Comparison of ENCODE assay signal across 9 cellular contexts in genomic region chr10:50216894-50217293, GRCh38. TPM values are rescaled to one million over a fixed set of nuclear protein-coding genes. Genes with fewer than 3 reads are reported as not detected.
DNase-seq lines count a peak whose midpoint lies in the region; ATAC-seq and TF ChIP-seq lines count a peak whose summit lies in the region.
"Had no signal": no experiment of that assay in that cellular context is flagged by ENCODE, and none has a peak within 500 bp of the region (broad histone marks: within the 10 kb centered on the region; RNA-seq: fewer than 3 reads in every experiment).

No MANE protein-coding gene starts in this region.

- H3K27ac Mint-ChIP-seq in natural killer cell: no peak overlapping the region

- intact Hi-C loops in natural killer cell (cut with micrococcal nuclease) (no loop called here), lower leg skin (cut with DNase I; ENCODE audit: low total_unique reads) (no loop called here)

- peaks cover 13 to 16% of the 10 kb centered on the region in 2 donors for H3K27me3 Mint-ChIP-seq in natural killer cell (ENCODE audit: low read depth in 2 of 2)

- no peaks in the 10 kb centered on the region for H3K4me1 Mint-ChIP-seq in natural killer cell

- H3K4me3 Mint-ChIP-seq in natural killer cell: no peak overlapping the region

- TF ChIP-seq POLR2A in lower leg skin (IDR thresholded peaks at IDR 0.05): no peak

- ATAC-seq in GM18868 (IDR thresholded peaks at IDR 0.05; ENCODE audit: unreplicated experiment) (peak; percentile 45), natural killer cell (no peak)

- H3K36me3 Mint-ChIP-seq in natural killer cell: no peaks in the 10 kb centered on the region

- WGBS in lower leg skin, 2 donors: 67 to 79% methylated on average over 3 of the region's 3 CpGs

- TF ChIP-seq CTCF in natural killer cell (IDR thresholded peaks at IDR 0.05) (no peak), lower leg skin (IDR thresholded peaks at IDR 0.05) (no peak)

- H3K9me3 Mint-ChIP-seq in natural killer cell: no peaks in the 10 kb centered on the region

- no peak overlapping the region for H3K4me3 ChIP-seq in lower leg skin (ENCODE audit: low read depth, poor library complexity, severe bottlenecking)

- DNase-seq in NCI-H187 treated with DMSO at 0.1 percent for 48 hours (lab: John Stamatoyannopoulos, UW) (peak; percentile 71), amniotic epithelial cell (ENCODE audit: low read depth) (peak; percentile 5), medulla oblongata (ENCODE audit: extremely low spot score) (peak; percentile 29), natural killer cell (no peak), kidney glomerular epithelial cell (lab: John Stamatoyannopoulos, UW) (no peak), C1 segment of cervical spinal cord (lab: John Stamatoyannopoulos, UW) (no peak), lower leg skin (ENCODE audit: low spot score in 2 of 2) (no peak)
- DNase-seq: cerebellar nuclear complex had no signal

RNA-seq across cellular contexts. Expression of gene ASAH2, which starts 34.4 kb away (rescaled TPM):
- 1 to 10 TPM in 2 of 3 donors, under 1 TPM in 1; 0.79 to 3.4 (median 2.9) TPM for total RNA-seq in natural killer cell
- total RNA-seq in lower leg skin: under 1 TPM in 3 of 4 donors, not detected in 1; 0.04 to 0.36 (median 0.29) TPM

Comparison
In these comparisons a context has a peak if more than half of its experiments do, and no peak if none do; other contexts are left out.
1. DNase-seq: peak in NCI-H187 treated with DMSO at 0.1 percent for 48 hours (single experiment), amniotic epithelial cell (single experiment) and medulla oblongata (single experiment); none in natural killer cell (single experiment), kidney glomerular epithelial cell (single experiment), C1 segment of cervical spinal cord (0 of 14) and lower leg skin (0 of 2).